29 cellular contexts compared by ENCODE assay signal in genomic region chr9:77450093-77450475, GRCh38.
"Had no signal": no experiment of that assay in that cellular context is flagged by ENCODE, and none has a peak within 500 bp of the region (broad histone marks: within the 10 kb centered on the region; RNA-seq: fewer than 3 reads in every experiment).

No MANE protein-coding gene starts in this region.

- H3K27ac Mint-ChIP-seq: activated CD8-positive, alpha-beta T cell treated with anti-CD3 and anti-CD28 coated beads for 36 hours; activated naive CD4-positive, alpha-beta T cell treated with anti-CD3 and anti-CD28 coated beads, Interleukin-2, amount 50 U/mL, for 72 hours; activated naive CD8-positive, alpha-beta T cell treated with anti-CD3 and anti-CD28 coated beads, Interleukin-2, amount 50 U/mL, for 24 hours; activated T-cell treated with anti-CD3 and anti-CD28 coated beads, Interleukin-2, amount 50 U/mL, for 24 hours; activated T-helper 1 cell treated with anti-CD3 and anti-CD28 coated beads, Interleukin-12 subunit alpha, Interleukin-12 subunit beta, Interleukin-2, Interleukin-4 antibody, amounts not matched to agents 30 ng/mL and 10 ng/mL and 1 ng/mL, durations not matched to agents 14 hours and 24 hours and 36 hours; brain; T-cell had no signal

- H3K36me3 Mint-ChIP-seq: brain had no signal

- H3K4me1 Mint-ChIP-seq: brain had no signal

- DNase-seq: activated CD4-positive, alpha-beta T cell treated with anti-CD3 and anti-CD28 coated beads for 4 hours; activated CD8-positive, alpha-beta T cell treated with anti-CD3 and anti-CD28 coated beads for 36 hours; activated effector memory CD4-positive, alpha-beta T cell treated with Interleukin-2 at 50 U/mL for 16 hours; activated naive CD4-positive, alpha-beta T cell; activated naive CD8-positive, alpha-beta T cell treated with anti-CD3 and anti-CD28 coated beads, Interleukin-2, amount 50 U/mL, for 24 hours; activated T-cell treated with anti-CD3 and anti-CD28 coated beads, Interleukin-2, amount 50 U/mL, for 24 hours; amniotic stem cell; Karpas-422; MM.1S; NCI-H1105; NCI-H1436; NCI-H1694 treated with DMSO at 0.1 percent for 48 hours; NCI-H2081; NCI-H2227 treated with DMSO at 0.1 percent for 48 hours; NCI-H446 treated with DMSO at 0.1 percent for 48 hours; NCI-H524 treated with DMSO at 0.1 percent for 48 hours; NCI-H774; RPMI8226; SHP77 treated with DMSO at 0.1 percent for 48 hours; T-cell; T-helper 2 cell; T1000 had no signal

- H3K4me3 ChIP-seq: ascending aorta, cardiac muscle cell, K562 had no signal

- FAIRE-seq: K562 had no signal

- H3K36me3 ChIP-seq: ascending aorta, cardiac muscle cell, WERI-Rb-1 had no signal

- H3K27me3 Mint-ChIP-seq: activated CD8-positive, alpha-beta T cell treated with anti-CD3 and anti-CD28 coated beads for 36 hours; brain had no signal

- H3K27ac ChIP-seq: ascending aorta, cardiac muscle cell, WERI-Rb-1 had no signal

- H3K9me3 Mint-ChIP-seq: activated CD8-positive, alpha-beta T cell treated with anti-CD3 and anti-CD28 coated beads for 36 hours; activated T-cell treated with anti-CD3 and anti-CD28 coated beads, Interleukin-2, amount 50 U/mL, for 24 hours; activated T-helper 1 cell treated with anti-CD3 and anti-CD28 coated beads, Interleukin-12 subunit alpha, Interleukin-12 subunit beta, Interleukin-2, Interleukin-4 antibody, amounts not matched to agents 30 ng/mL and 10 ng/mL and 1 ng/mL, durations not matched to agents 14 hours and 24 hours and 36 hours had no signal

- H3K27me3 ChIP-seq: ascending aorta, cardiac muscle cell had no signal

- H3K4me3 Mint-ChIP-seq: activated CD8-positive, alpha-beta T cell treated with anti-CD3 and anti-CD28 coated beads for 36 hours; activated naive CD8-positive, alpha-beta T cell treated with anti-CD3 and anti-CD28 coated beads, Interleukin-2, amount 50 U/mL, for 24 hours; activated T-cell treated with anti-CD3 and anti-CD28 coated beads, Interleukin-2, amount 50 U/mL, for 24 hours; activated T-helper 1 cell treated with anti-CD3 and anti-CD28 coated beads, Interleukin-12 subunit alpha, Interleukin-12 subunit beta, Interleukin-2, Interleukin-4 antibody, amounts not matched to agents 30 ng/mL and 10 ng/mL and 1 ng/mL, durations not matched to agents 14 hours and 24 hours and 36 hours; brain; T-cell had no signal

- H3K4me1 ChIP-seq: ascending aorta had no signal

- H3K9me3 ChIP-seq: ascending aorta had no signal
